20 cellular contexts compared by ENCODE assay signal in the genomic region with DNA sequence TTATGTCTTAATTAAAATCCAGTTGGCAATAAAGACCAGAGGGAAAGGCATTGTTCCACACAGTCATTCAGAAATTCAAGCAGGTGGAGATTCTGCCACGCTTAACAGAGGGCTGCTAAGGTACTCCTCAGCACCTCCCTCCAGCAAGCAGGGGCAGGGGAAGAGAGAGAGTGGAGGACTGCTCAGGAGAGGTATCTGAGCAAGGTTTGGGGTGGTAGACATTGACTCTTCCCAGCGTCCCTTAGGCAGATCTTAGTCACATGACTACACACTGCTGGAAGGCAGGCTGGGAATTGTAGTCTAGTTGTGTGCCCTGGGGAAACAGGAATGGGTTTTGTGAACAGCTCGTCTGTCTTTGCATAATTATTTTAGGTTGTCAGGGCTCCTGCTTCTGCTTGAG.
A peak's percentile ranks its signal among the peaks of the same experiment; 100 is the strongest.
DNase-seq lines count a peak whose midpoint lies in the region; ATAC-seq and TF ChIP-seq lines count a peak whose summit lies in the region.
"Had no signal": no experiment of that assay in that cellular context is flagged by ENCODE, and none has a peak within 500 bp of the region (broad histone marks: within the 10 kb centered on the region; RNA-seq: fewer than 3 reads in every experiment).

No MANE protein-coding gene starts in this region.

- no peak overlapping the region for H3K27ac Mint-ChIP-seq in activated CD8-positive, alpha-beta T cell treated with anti-CD3 and anti-CD28 coated beads for 36 hours
- no peak overlapping the region for H3K27ac Mint-ChIP-seq in nephron progenitor cell
- H3K27ac Mint-ChIP-seq: B cell, CD14-positive monocyte, IgD-negative memory B cell had no signal

- POLR2A ChIA-PET in SK-N-SH (lab: Yijun Ruan, JAX): no interaction called here
- POLR2A ChIA-PET in activated CD8-positive, alpha-beta T cell treated with anti-CD3 and anti-CD28 coated beads for 36 hours (lab: Charles Lee): no interaction called here

- H3K4me1 ChIP-seq in SK-N-SH (ENCODE audit: control insufficient read depth in 1 of 2, insufficient read depth in 2 of 2, low read depth in 1 of 2, low read length in 1 of 2): peaks cover 0 to 5% of the 10 kb centered on the region in 2 experiments; a peak in 1 of 4 replicates

- H3K27ac ChIP-seq in SK-N-SH (ENCODE audit: low read depth in 2 of 2, low read length in 1 of 2): no peak overlapping the region
- H3K27ac ChIP-seq: A549, GM23248 had no signal

- no peak for TF ChIP-seq RAD21 in SK-N-SH (IDR thresholded peaks at IDR 0.05; ENCODE audit: low read length)

- peaks cover 9% of the 10 kb centered on the region for H3K27me3 Mint-ChIP-seq in activated CD8-positive, alpha-beta T cell treated with anti-CD3 and anti-CD28 coated beads for 36 hours
- H3K27me3 Mint-ChIP-seq in nephron progenitor cell (ENCODE audit: low read depth, poor library complexity): no peaks in the 10 kb centered on the region
- H3K27me3 Mint-ChIP-seq: B cell had no signal

- H3K4me1 Mint-ChIP-seq in activated CD8-positive, alpha-beta T cell treated with anti-CD3 and anti-CD28 coated beads for 36 hours (ENCODE audit: low read depth): no peaks in the 10 kb centered on the region
- H3K4me1 Mint-ChIP-seq in nephron progenitor cell: no peaks in the 10 kb centered on the region
- H3K4me1 Mint-ChIP-seq: B cell, CD14-positive monocyte, IgD-negative memory B cell had no signal

- no peak for DNase-seq in SK-N-SH
- DNase-seq in NCI-H82 treated with DMSO at 0.1 percent for 48 hours (lab: John Stamatoyannopoulos, UW; ENCODE audit: unreplicated experiment): peak; percentile 4
- DNase-seq in myocyte (ENCODE audit: low read depth): peak; percentile 54
- DNase-seq in GM03348 (ENCODE audit: low spot score): no peak
- no peak for DNase-seq in activated CD8-positive, alpha-beta T cell treated with anti-CD3 and anti-CD28 coated beads for 36 hours
- no peak for DNase-seq in nephron progenitor cell
- DNase-seq: DND-41, GM23248, MG63, NCI-H1417, NCI-H1694 treated with DMSO at 0.1 percent for 48 hours, NCI-H2081 treated with DMSO at 0.1 percent for 48 hours, NCI-H69, OCI-M1, Right ventricle myocardium superior had no signal

- 7% methylated on average over 3 of the region's 3 CpGs for WGBS in SK-N-SH (ENCODE audit: low lambda C conversion rate)

- H2AFZ ChIP-seq in SK-N-SH (ENCODE audit: low read depth): no peak overlapping the region
- H2AFZ ChIP-seq: GM23248 had no signal

- no peak for TF ChIP-seq EP300 in SK-N-SH (IDR thresholded peaks at IDR 0.05; ENCODE audit: borderline replicate concordance in 1 of 2, low read depth in 1 of 2, low read length in 1 of 2)

- H3K9me3 Mint-ChIP-seq in activated CD8-positive, alpha-beta T cell treated with anti-CD3 and anti-CD28 coated beads for 36 hours: peaks cover 3% of the 10 kb centered on the region
- H3K9me3 Mint-ChIP-seq in nephron progenitor cell: no peaks in the 10 kb centered on the region

- no peaks in the 10 kb centered on the region for H3K36me3 ChIP-seq in SK-N-SH (replicated peaks in 1 of 2; ENCODE audit: control insufficient read depth in 1 of 2, insufficient read depth in 2 of 2, low read length in 1 of 2)
- H3K36me3 ChIP-seq: MG63 had no signal

- CTCF ChIA-PET in SK-N-SH (lab: Yijun Ruan, JAX): interaction anchor here (2.1 kb wide), 1 partner anchor 16 kb away, joined by 8 read pairs; no protein-coding TSS in a partner anchor
- CTCF ChIA-PET in activated CD8-positive, alpha-beta T cell treated with anti-CD3 and anti-CD28 coated beads for 36 hours (lab: Charles Lee): no interaction called here

- no peaks in the 10 kb centered on the region for H3K9me3 ChIP-seq in SK-N-SH
- H3K9me3 ChIP-seq: A549, MG63 had no signal

- H3K9me2 ChIP-seq in SK-N-SH: no peaks in the 10 kb centered on the region

- peaks cover 5% of the 10 kb centered on the region; the same call in 1 of the 2 replicates for H3K27me3 ChIP-seq in SK-N-SH (ENCODE audit: insufficient read depth)
- H3K27me3 ChIP-seq: MG63 had no signal

- H3F3A ChIP-seq in SK-N-SH (replicated peaks; ENCODE audit: insufficient read depth): peaks cover 7% of the 10 kb centered on the region

- intact Hi-C loops in activated CD8-positive, alpha-beta T cell treated with anti-CD3 and anti-CD28 coated beads for 36 hours (cut with micrococcal nuclease): no loop called here

- H3K4me2 ChIP-seq in SK-N-SH: no peak overlapping the region
- H3K4me2 ChIP-seq: A549 had no signal

- no peak for ATAC-seq in SK-N-SH treated with all-trans-retinoic acid at 6 μM for 48 hours
- no peak for ATAC-seq in activated CD8-positive, alpha-beta T cell treated with anti-CD3 and anti-CD28 coated beads for 36 hours
- ATAC-seq: A549 had no signal

- TF ChIP-seq CTCF in SK-N-SH (IDR thresholded peaks at IDR 0.05) (no peak), nephron progenitor cell (IDR thresholded peaks at IDR 0.05) (no peak)
- no peak for TF ChIP-seq CTCF in activated CD8-positive, alpha-beta T cell treated with anti-CD3 and anti-CD28 coated beads for 36 hours (IDR thresholded peaks at IDR 0.05)

- H3K79me2 ChIP-seq in SK-N-SH (ENCODE audit: insufficient read depth): no peaks in the 10 kb centered on the region

- H3K4me3 ChIP-seq in SK-N-SH (ENCODE audit: low read depth in 2 of 2, low read length in 1 of 2): no peak overlapping the region
- H3K4me3 ChIP-seq: A549, GM23248, MG63 had no signal

- no peaks in the 10 kb centered on the region for H3K36me3 Mint-ChIP-seq in activated CD8-positive, alpha-beta T cell treated with anti-CD3 and anti-CD28 coated beads for 36 hours (ENCODE audit: low read depth)
- no peaks in the 10 kb centered on the region for H3K36me3 Mint-ChIP-seq in nephron progenitor cell (ENCODE audit: low read depth)
- H3K36me3 Mint-ChIP-seq: CD14-positive monocyte, IgD-negative memory B cell had no signal

- H3K4me3 Mint-ChIP-seq in activated CD8-positive, alpha-beta T cell treated with anti-CD3 and anti-CD28 coated beads for 36 hours: no peak overlapping the region
- no peak overlapping the region for H3K4me3 Mint-ChIP-seq in nephron progenitor cell
- H3K4me3 Mint-ChIP-seq: B cell, CD14-positive monocyte had no signal

- H3K9ac ChIP-seq in SK-N-SH: no peak overlapping the region
- H3K9ac ChIP-seq: GM23248 had no signal

- no peaks in the 10 kb centered on the region for H4K20me1 ChIP-seq in SK-N-SH (ENCODE audit: insufficient read depth)

TF ChIP-seq in SK-N-SH, 30 proteins besides CTCF, POLR2A, EP300 and RAD21:
- TF ChIP-seq, protein P1, sequence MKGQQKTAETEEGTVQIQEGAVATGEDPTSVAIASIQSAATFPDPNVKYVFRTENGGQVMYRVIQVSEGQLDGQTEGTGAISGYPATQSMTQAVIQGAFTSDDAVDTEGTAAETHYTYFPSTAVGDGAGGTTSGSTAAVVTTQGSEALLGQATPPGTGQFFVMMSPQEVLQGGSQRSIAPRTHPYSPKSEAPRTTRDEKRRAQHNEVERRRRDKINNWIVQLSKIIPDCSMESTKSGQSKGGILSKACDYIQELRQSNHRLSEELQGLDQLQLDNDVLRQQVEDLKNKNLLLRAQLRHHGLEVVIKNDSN (IDR thresholded peaks at IDR 0.05; ENCODE audit: borderline replicate concordance, low read depth): peak; percentile 67; the same call in 1 of the 2 replicates
- TF ChIP-seq FOXM1 (IDR thresholded peaks at IDR 0.05; ENCODE audit: low read depth): no peak

TF ChIP-seq in SK-N-SH treated with all-trans-retinoic acid at 6 μM for 48 hours, 23 proteins besides CTCF, POLR2A, EP300 and RAD21:
- no peak for TF ChIP-seq ZNF70 (CRISPR knock-in tag; IDR thresholded peaks at IDR 0.05)
- no peak for TF ChIP-seq GLIS3 (CRISPR knock-in tag; IDR thresholded peaks at IDR 0.05)
- TF ChIP-seq, protein P2, sequence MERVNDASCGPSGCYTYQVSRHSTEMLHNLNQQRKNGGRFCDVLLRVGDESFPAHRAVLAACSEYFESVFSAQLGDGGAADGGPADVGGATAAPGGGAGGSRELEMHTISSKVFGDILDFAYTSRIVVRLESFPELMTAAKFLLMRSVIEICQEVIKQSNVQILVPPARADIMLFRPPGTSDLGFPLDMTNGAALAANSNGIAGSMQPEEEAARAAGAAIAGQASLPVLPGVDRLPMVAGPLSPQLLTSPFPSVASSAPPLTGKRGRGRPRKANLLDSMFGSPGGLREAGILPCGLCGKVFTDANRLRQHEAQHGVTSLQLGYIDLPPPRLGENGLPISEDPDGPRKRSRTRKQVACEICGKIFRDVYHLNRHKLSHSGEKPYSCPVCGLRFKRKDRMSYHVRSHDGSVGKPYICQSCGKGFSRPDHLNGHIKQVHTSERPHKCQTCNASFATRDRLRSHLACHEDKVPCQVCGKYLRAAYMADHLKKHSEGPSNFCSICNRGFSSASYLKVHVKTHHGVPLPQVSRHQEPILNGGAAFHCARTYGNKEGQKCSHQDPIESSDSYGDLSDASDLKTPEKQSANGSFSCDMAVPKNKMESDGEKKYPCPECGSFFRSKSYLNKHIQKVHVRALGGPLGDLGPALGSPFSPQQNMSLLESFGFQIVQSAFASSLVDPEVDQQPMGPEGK (CRISPR knock-in tag; IDR thresholded peaks at IDR 0.05; ENCODE audit: borderline replicate concordance): no peak
- no peak for TF ChIP-seq ESRRG (CRISPR knock-in tag; IDR thresholded peaks at IDR 0.05)
- no peak for TF ChIP-seq RARB (CRISPR knock-in tag; IDR thresholded peaks at IDR 0.05)
- no peak for TF ChIP-seq ZC3H10 (CRISPR knock-in tag; IDR thresholded peaks at IDR 0.05)
- no peak for TF ChIP-seq ISL1 (CRISPR knock-in tag; IDR thresholded peaks at IDR 0.05)
- TF ChIP-seq ZNF565 (CRISPR knock-in tag; conservative IDR thresholded peaks at IDR 0.05; ENCODE audit: low read depth): no peak
- TF ChIP-seq BACH2 (CRISPR knock-in tag; IDR thresholded peaks at IDR 0.05; ENCODE audit: borderline replicate concordance): no peak
- TF ChIP-seq ZFP30 (CRISPR knock-in tag; IDR thresholded peaks at IDR 0.05): no peak
- no peak for TF ChIP-seq PPARA (CRISPR knock-in tag; IDR thresholded peaks at IDR 0.05; ENCODE audit: borderline replicate concordance)
- no peak for TF ChIP-seq TCF4 (CRISPR knock-in tag; IDR thresholded peaks at IDR 0.05; ENCODE audit: borderline replicate concordance)

Comparison
In these comparisons a context has a peak if more than half of its experiments do, and no peak if none do; other contexts are left out.
1. DNase-seq: peak in NCI-H82 treated with DMSO at 0.1 percent for 48 hours (single experiment) and myocyte (single experiment); none in SK-N-SH (single experiment), GM03348 (single experiment), activated CD8-positive, alpha-beta T cell treated with anti-CD3 and anti-CD28 coated beads for 36 hours (single experiment) and nephron progenitor cell (single experiment).